ENCODE assay signal across 29 cellular contexts in the genomic region with DNA sequence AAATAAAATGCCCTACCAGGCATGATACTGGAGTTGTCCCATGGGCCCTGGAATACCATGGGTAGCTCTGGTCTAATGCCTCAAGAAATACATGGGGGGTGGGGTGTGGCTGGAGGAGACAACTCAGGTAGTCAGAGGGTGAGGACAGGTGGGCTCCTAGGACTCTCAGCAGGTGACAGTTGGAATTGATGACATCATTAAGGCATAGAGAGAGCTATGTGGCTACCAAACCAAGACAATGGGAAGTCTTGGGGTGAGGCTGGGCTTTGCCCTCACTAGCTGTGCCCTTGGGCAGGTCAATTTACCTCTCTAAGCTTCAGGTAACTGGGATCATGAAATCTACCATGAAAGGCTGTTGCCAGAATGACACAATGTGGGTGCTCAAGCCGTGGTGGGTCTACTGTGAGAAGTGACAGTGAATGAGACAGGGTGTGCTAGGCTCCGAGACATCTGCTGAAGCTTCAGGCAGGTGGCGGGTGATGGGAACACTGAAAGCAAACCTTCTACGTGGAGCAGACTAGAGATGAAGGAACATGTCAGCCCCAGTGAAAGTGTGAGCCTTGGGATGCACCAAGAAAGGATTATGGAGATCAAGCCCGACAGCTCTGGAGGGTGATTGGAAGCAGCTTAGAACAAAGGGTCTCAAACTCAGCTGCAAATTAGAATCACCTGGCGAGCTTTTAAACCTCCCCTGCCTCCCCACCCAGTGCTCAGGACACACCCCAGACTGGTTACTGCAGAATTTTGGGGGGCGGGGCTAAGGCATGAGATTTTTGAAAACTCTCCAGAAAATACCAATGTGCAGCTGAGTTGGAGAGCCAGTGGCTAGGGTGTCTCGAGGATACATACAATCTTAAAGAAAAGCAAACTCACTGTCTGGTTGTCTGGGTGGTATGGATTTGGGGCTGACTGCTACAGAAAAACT. TPM values are rescaled to one million over a fixed set of nuclear protein-coding genes. Genes with fewer than 3 reads are reported as not detected.
"Had no signal": no experiment of that assay in that cellular context is flagged by ENCODE, and none has a peak within 500 bp of the region (broad histone marks: within the 10 kb centered on the region; RNA-seq: fewer than 3 reads in every experiment).

No MANE protein-coding gene starts in this region.

- H3K9me3 ChIP-seq: gastrocnemius medialis, psoas muscle, right atrium auricular region, transverse colon had no signal

- H3K27ac Mint-ChIP-seq: activated naive CD4-positive, alpha-beta T cell treated with anti-CD3 and anti-CD28 coated beads, Interleukin-2, amount 50 U/mL, for 72 hours; activated T-helper 2 cell treated with anti-CD3 and anti-CD28 coated beads, Interferon-gamma antibody, Interleukin-2, Interleukin-4, amounts not matched to agents 10 μg/mL and 5 μg/mL and 100 μg/mL, durations not matched to agents 14 hours and 24 hours and 36 hours; mesothelial cell of epicardium; nephron progenitor cell; T-helper 2 cell treated with Interferon-gamma antibody and Interleukin-4, amounts not matched to agents 5 μg/mL and 100 μg/mL, for 36 hours had no signal

- H3K27me3 ChIP-seq: gastrocnemius medialis, right atrium auricular region, transverse colon had no signal

- H3K4me3 Mint-ChIP-seq: central memory CD8-positive, alpha-beta T cell; mesothelial cell of epicardium; naive B cell; nephron progenitor cell; T-helper 2 cell treated with Interferon-gamma antibody and Interleukin-4, amounts not matched to agents 5 μg/mL and 100 μg/mL, for 36 hours had no signal

- H3K4me3 ChIP-seq: gastrocnemius medialis, psoas muscle, right atrium auricular region, transverse colon had no signal

- H3K4me1 ChIP-seq: parathyroid adenoma, psoas muscle, right atrium auricular region had no signal

- H3K36me3 Mint-ChIP-seq: activated naive CD4-positive, alpha-beta T cell treated with anti-CD3 and anti-CD28 coated beads, Interleukin-2, amount 50 U/mL, for 72 hours; mesothelial cell of epicardium; naive B cell had no signal

- H3K9ac ChIP-seq: parathyroid adenoma had no signal

- H3K36me3 ChIP-seq: gastrocnemius medialis, right atrium auricular region, transverse colon had no signal

- H3K9me3 Mint-ChIP-seq: activated naive CD4-positive, alpha-beta T cell treated with anti-CD3 and anti-CD28 coated beads, Interleukin-2, amount 50 U/mL, for 72 hours; activated T-helper 2 cell treated with anti-CD3 and anti-CD28 coated beads, Interferon-gamma antibody, Interleukin-2, Interleukin-4, amounts not matched to agents 10 μg/mL and 5 μg/mL and 100 μg/mL, durations not matched to agents 14 hours and 24 hours and 36 hours; central memory CD8-positive, alpha-beta T cell; mesothelial cell of epicardium; naive B cell; nephron progenitor cell; T-helper 2 cell treated with Interferon-gamma antibody and Interleukin-4, amounts not matched to agents 5 μg/mL and 100 μg/mL, for 36 hours had no signal

- DNase-seq: activated CD4-positive, alpha-beta T cell treated with anti-CD3 and anti-CD28 coated beads for 4 hours; activated CD4-positive, alpha-beta T cell treated with anti-CD3 and anti-CD28 coated beads, Interleukin-2, amount 50 U/mL, for 48 hours; activated CD4-positive, CD25-positive, alpha-beta regulatory T cell; activated T-cell treated with anti-CD3 and anti-CD28 coated beads, Interleukin-2, amount 50 U/mL, for 48 hours; effector CD8-positive, alpha-beta T cell; erythroblast; gastrocnemius medialis; glutamatergic neuron; hippocampal formation; kidney; left colon; naive B cell; nephron progenitor cell; nucleus accumbens; psoas muscle; stimulated activated CD4-positive, alpha-beta T cell treated with anti-CD3 and anti-CD28 coated beads, Interleukin-15, amount 100 ng/mL, for 24 hours; stimulated activated CD4-positive, alpha-beta T cell treated with anti-CD3 and anti-CD28 coated beads, Interleukin-2, amount 100 ng/mL, for 24 hours; stimulated activated naive CD4-positive, alpha-beta T cell; T-helper 1 cell; transverse colon had no signal

- H3K4me1 Mint-ChIP-seq: central memory CD8-positive, alpha-beta T cell had no signal

- H3K27ac ChIP-seq: gastrocnemius medialis, parathyroid adenoma, psoas muscle, right atrium auricular region had no signal

- H2AFZ ChIP-seq: parathyroid adenoma had no signal

RNA-seq across cellular contexts. Expression of a gene that starts 21.5 kb away (rescaled TPM):
- total RNA-seq: activated naive CD4-positive, alpha-beta T cell treated with anti-CD3 and anti-CD28 coated beads, Interleukin-2, amount 50 U/mL, for 72 hours; activated T-helper 2 cell treated with anti-CD3 and anti-CD28 coated beads, Interferon-gamma antibody, Interleukin-2, Interleukin-4, amounts not matched to agents 10 μg/mL and 5 μg/mL and 100 μg/mL, durations not matched to agents 14 hours and 24 hours and 36 hours; bronchial epithelial cell; dermis microvascular lymphatic vessel endothelial cell; mesothelial cell of epicardium; right atrium auricular region had no signal
